ENCODE assay signal across 24 cellular contexts in the genomic region with DNA sequence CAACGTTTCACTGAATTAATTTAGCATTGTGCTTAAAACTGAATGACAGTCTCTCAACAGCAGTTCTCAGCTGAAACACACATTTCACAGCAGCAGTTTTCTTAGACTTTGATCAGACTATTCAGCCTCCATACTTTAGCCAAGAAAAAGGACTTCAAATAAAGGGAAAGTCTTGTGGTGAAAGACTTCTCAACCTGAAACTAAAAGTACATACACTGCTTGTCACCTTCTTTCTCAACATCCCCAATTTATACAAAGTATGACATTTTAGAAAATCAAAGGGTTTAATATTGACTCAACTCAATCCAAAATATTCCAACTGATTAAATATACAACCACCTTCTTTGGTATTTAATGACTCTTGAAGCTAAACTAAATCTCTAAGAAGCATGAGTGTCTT.
DNase-seq lines count a peak whose midpoint lies in the region; ATAC-seq and TF ChIP-seq lines count a peak whose summit lies in the region.
"Had no signal": no experiment of that assay in that cellular context is flagged by ENCODE, and none has a peak within 500 bp of the region (broad histone marks: within the 10 kb centered on the region; RNA-seq: fewer than 3 reads in every experiment).

No MANE protein-coding gene starts in this region.

- CTCF ChIA-PET in PC-3 (lab: Charles Lee), result no interaction called here

- ATAC-seq in GM18868 (IDR thresholded peaks at IDR 0.05; ENCODE audit: unreplicated experiment) (peak; percentile 76), HG03432 (IDR thresholded peaks at IDR 0.05; ENCODE audit: unreplicated experiment) (peak; percentile 78), PC-3 (no peak), GM18861 (IDR thresholded peaks at IDR 0.05; ENCODE audit: unreplicated experiment) (no peak), GM18907 (IDR thresholded peaks at IDR 0.05; ENCODE audit: unreplicated experiment) (no peak)

- H3K9me3 ChIP-seq in PC-3 (ENCODE audit: low read length), result no peaks in the 10 kb centered on the region
- H3K9me3 ChIP-seq: Peyer's patch had no signal

- no peaks in the 10 kb centered on the region for H4K20me1 ChIP-seq in PC-3 (ENCODE audit: low read length)

- no peaks in the 10 kb centered on the region for H3K4me1 ChIP-seq in PC-3 (ENCODE audit: insufficient read depth, low read length)
- H3K4me1 ChIP-seq: Peyer's patch had no signal

- intact Hi-C loops in PC-3 (cut with micrococcal nuclease), result no loop called here

- H3K36me3 ChIP-seq in PC-3 (ENCODE audit: low read depth, low read length), result no peaks in the 10 kb centered on the region
- H3K36me3 ChIP-seq: Peyer's patch had no signal

- H3K9ac ChIP-seq in PC-3 (ENCODE audit: low read length), result no peak overlapping the region

- TF ChIP-seq CTCF in PC-3 (conservative IDR thresholded peaks at IDR 0.05; ENCODE audit: low read depth, low read length) (no peak), GM10266 (IDR thresholded peaks at IDR 0.05; ENCODE audit: control insufficient read depth, insufficient read depth, low read depth, missing control alignments) (no peak)

- no peaks in the 10 kb centered on the region for H3K79me2 ChIP-seq in PC-3 (ENCODE audit: low read length)

- H2AFZ ChIP-seq in PC-3 (ENCODE audit: low read length), result 0 out of 2 replicates have a peak overlapping the region, but pooled peaks have one; percentile 34

- H3K27me3 ChIP-seq in PC-3 (ENCODE audit: low read length), result no peaks in the 10 kb centered on the region
- H3K27me3 ChIP-seq: Peyer's patch had no signal

- H3K4me3 ChIP-seq in PC-3 (ENCODE audit: low read length), result no peak overlapping the region
- H3K4me3 ChIP-seq: Peyer's patch, SK-N-MC had no signal

- no peak overlapping the region for H3K27ac ChIP-seq in PC-3 (ENCODE audit: low read length)
- H3K27ac ChIP-seq: Peyer's patch, SK-N-MC had no signal

- no peak for DNase-seq in PC-3
- no peak for DNase-seq in activated CD8-positive, alpha-beta memory T cell treated with anti-CD3 and anti-CD28 coated beads, Interleukin-2, amount 50 U/mL, for 4 hours
- no peak for DNase-seq in GM10266 (ENCODE audit: extremely low spot score)
- DNase-seq: C1 segment of cervical spinal cord; CD4-positive, alpha-beta memory T cell; COR-L47; DMS53; KBM-7; MV-4-11; NCI-H1105 treated with DMSO at 0.1 percent for 48 hours; NCI-H146; NCI-H2029; NCI-H446 treated with DMSO at 0.1 percent for 48 hours; NCI-H526; NCI-H82; Peyer's patch; SIG-M5; SW 1271; T-helper 9 cell had no signal

- H3F3A ChIP-seq in PC-3 (ENCODE audit: low read length, unreplicated experiment), result no peaks in the 10 kb centered on the region

- no peak overlapping the region for H3K4me2 ChIP-seq in PC-3 (ENCODE audit: low read length)

- POLR2A ChIA-PET in PC-3 (lab: Charles Lee; ENCODE audit: unreplicated experiment), result no interaction called here

- H3K9me2 ChIP-seq in PC-3 (replicated peaks; ENCODE audit: low read length), result no peaks in the 10 kb centered on the region

- no TSS peak for BruUV-seq in PC-3 (replicated peaks; lab: Mats Ljungman, UMichigan)

Comparison
In these comparisons a context has a peak if more than half of its experiments do, and no peak if none do; other contexts are left out.
1. ATAC-seq: peak in GM18868 (single experiment) and HG03432 (single experiment); none in PC-3 (single experiment), GM18861 (single experiment) and GM18907 (single experiment).